In the genomic region with DNA sequence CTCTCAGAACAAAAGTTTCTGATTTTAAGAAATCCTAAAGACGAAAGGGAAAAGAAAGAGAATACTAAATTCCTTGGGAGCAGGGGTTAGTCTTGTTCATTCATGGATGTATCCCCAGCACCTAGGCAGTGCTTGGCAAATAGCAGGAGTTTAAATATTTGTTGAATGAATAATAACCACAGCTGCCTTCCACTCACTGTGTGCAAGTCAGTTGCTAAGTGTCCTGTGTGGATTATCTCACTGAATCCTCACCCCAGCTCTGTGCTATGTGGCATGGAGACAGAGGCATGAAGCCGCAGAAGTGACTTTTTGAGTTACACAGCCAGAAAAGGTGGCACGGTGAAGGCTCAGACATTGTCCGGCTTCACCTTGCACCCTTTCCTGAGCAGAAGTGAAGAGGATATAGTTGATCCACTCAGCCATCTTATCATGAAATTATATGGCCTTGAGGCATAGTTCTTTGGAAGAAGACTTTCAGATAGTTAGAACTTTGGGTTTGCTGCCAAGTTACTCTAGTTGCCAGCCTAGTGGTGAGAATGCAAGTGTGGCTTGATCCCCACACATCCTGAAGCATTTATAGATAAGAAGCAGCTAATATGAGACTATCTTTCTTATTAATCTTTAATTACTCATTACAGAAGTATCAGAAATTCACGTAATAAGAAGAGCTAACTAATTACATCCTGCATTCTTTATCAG, we compare ENCODE assay signal across 22 cellular contexts.
"Had no signal": no experiment of that assay in that cellular context is flagged by ENCODE, and none has a peak within 500 bp of the region (broad histone marks: within the 10 kb centered on the region; RNA-seq: fewer than 3 reads in every experiment).

No MANE protein-coding gene starts in this region.

- H3K9me3 ChIP-seq: breast epithelium, neutrophil had no signal

- H3K36me3 ChIP-seq: breast epithelium, neutrophil, tibial artery had no signal

- DNase-seq: activated CD4-positive, CD25-positive, alpha-beta regulatory T cell treated with anti-CD3 and anti-CD28 coated beads, Interleukin-2, amount 50 U/mL, for 72 hours; activated CD8-positive, alpha-beta memory T cell treated with anti-CD3 and anti-CD28 coated beads for 24 hours; activated CD8-positive, alpha-beta memory T cell treated with anti-CD3 and anti-CD28 coated beads, Interleukin-2, amount 50 U/mL, for 48 hours; activated effector memory CD4-positive, alpha-beta T cell treated with Interleukin-2 at 50 U/mL for 16 hours; activated naive CD4-positive, alpha-beta T cell treated with anti-CD3 and anti-CD28 coated beads, Interleukin-2, amount 50 U/mL, for 16 hours; activated T-cell treated with anti-CD3 and anti-CD28 coated beads, Interleukin-2, amount 50 U/mL, for 48 hours; aorta; effector CD8-positive, alpha-beta T cell; natural killer cell; posterior cingulate gyrus; retina; stimulated activated CD4-positive, alpha-beta T cell treated with anti-CD3 and anti-CD28 coated beads, Interleukin-12 subunit alpha, Interleukin-12 subunit beta, amount 100 ng/mL, for 4 hours; stimulated activated CD4-positive, alpha-beta T cell treated with anti-CD3 and anti-CD28 coated beads, Interleukin-1b, Interleukin-23, amount 100 ng/mL, for 48 hours; stimulated activated naive CD8-positive, alpha-beta T cell treated with anti-CD3 and anti-CD28 coated beads, Interleukin-15, Interleukin-2, amounts not matched to agents 100 U/mL and 50 U/mL, for 24 hours; substantia nigra; T1000; tibial artery had no signal

- FAIRE-seq: endothelial cell of umbilical vein, frontal cortex had no signal

- H3K27ac ChIP-seq: breast epithelium, neutrophil, tibial artery, VCaP had no signal

- H3K4me1 Mint-ChIP-seq: natural killer cell had no signal

- H3K27ac Mint-ChIP-seq: natural killer cell had no signal

- H3K36me3 Mint-ChIP-seq: natural killer cell had no signal

- H3K4me1 ChIP-seq: breast epithelium, tibial artery had no signal

- H3K27me3 ChIP-seq: breast epithelium, neutrophil, tibial artery had no signal

- H3K4me3 Mint-ChIP-seq: natural killer cell had no signal

- H3K4me3 ChIP-seq: breast epithelium, tibial artery had no signal
